Comparison of ENCODE assay signal across 11 cellular contexts in the genomic region with DNA sequence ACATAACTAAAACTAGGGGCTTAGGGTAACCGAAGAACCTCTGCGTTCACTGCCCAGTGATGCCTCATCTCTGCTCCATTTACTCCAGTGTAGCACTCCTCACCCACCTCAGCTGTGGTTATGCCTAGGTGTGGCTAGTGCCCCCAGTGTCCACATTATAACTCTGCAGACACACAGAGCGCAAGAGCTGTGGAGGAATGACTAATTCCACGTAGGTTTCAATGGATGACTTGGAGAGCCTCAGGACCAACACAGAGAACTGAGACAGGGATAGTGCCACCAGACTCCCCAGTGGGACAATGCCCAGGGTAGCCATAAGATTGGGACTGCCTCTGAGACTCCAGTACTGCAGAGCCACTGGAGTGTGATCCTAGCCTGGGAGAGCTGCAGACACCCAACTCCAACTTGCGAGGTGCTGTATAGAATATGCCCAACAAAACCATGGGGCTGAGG.
DNase-seq lines count a peak whose midpoint lies in the region; ATAC-seq, FAIRE-seq and TF ChIP-seq lines count a peak whose summit lies in the region.
"Had no signal": no experiment of that assay in that cellular context is flagged by ENCODE, and none has a peak within 500 bp of the region (broad histone marks: within the 10 kb centered on the region; RNA-seq: fewer than 3 reads in every experiment).

No MANE protein-coding gene starts in this region.

- H3K27ac Mint-ChIP-seq in activated CD4-positive, alpha-beta T cell treated with anti-CD3 and anti-CD28 coated beads for 36 hours, result no peak overlapping the region

- no peak for FAIRE-seq in GM12878 (lab: Jason Lieb, UNC)

- POLR2A ChIA-PET in activated CD4-positive, alpha-beta T cell treated with anti-CD3 and anti-CD28 coated beads for 36 hours (lab: Charles Lee), result no interaction called here
- POLR2A ChIA-PET in GM12878 (lab: Charles Lee), result no interaction called here

- in situ Hi-C loops in GM12878 (cut with MboI), result no loop called here

- ATAC-seq in activated CD4-positive, alpha-beta T cell treated with anti-CD3 and anti-CD28 coated beads for 36 hours, result peak; percentile 76
- peak; percentile 78 for ATAC-seq in GM12878
- ATAC-seq in HG02870 (IDR thresholded peaks at IDR 0.05; ENCODE audit: unreplicated experiment), result no peak

- peak; percentile 34 for DNase-seq in activated CD4-positive, alpha-beta T cell treated with anti-CD3 and anti-CD28 coated beads for 36 hours
- no peak for DNase-seq in activated CD4-positive, alpha-beta T cell treated with anti-CD3 and anti-CD28 coated beads, Interleukin-2, amount 50 U/mL, for 1 hour
- DNase-seq in LHCN-M2 (ENCODE audit: low read depth) (peak; percentile 78), GM12878 (ENCODE audit: low read depth, low spot score) (no peak), renal cortical epithelial cell (ENCODE audit: low read depth) (peak; percentile 57), NCI-H446 treated with DMSO at 0.1 percent for 48 hours (lab: John Stamatoyannopoulos, UW) (no peak), NCI-H2171 treated with DMSO at 0.1 percent for 48 hours (lab: John Stamatoyannopoulos, UW) (no peak)
- DNase-seq: H7, NCI-H345 had no signal

- no peak overlapping the region for H2AFZ ChIP-seq in GM12878 (ENCODE audit: control insufficient read depth, low read depth, low read length)

- 49% methylated on average over 5 of the region's 5 CpGs for WGBS in GM12878 (ENCODE audit: insufficient coverage, insufficient replicate concordance, low lambda C conversion rate, missing lambda C conversion rate)

- peaks cover 16% of the 10 kb centered on the region for H3K4me1 Mint-ChIP-seq in activated CD4-positive, alpha-beta T cell treated with anti-CD3 and anti-CD28 coated beads for 36 hours

- intact Hi-C loops in activated CD4-positive, alpha-beta T cell treated with anti-CD3 and anti-CD28 coated beads for 36 hours (cut with DNase I, micrococcal nuclease), result loop anchor here in 1 of 2 experiments (10.0 kb wide), 1 partner anchor 418 kb away; no protein-coding TSS in a partner anchor
- intact Hi-C loops in GM12878 (cut with micrococcal nuclease; ENCODE audit: unreplicated experiment), result no loop called here

- no peaks in the 10 kb centered on the region for H3K4me1 ChIP-seq in GM12878 (ENCODE audit: control insufficient read depth, insufficient read depth, low read length)

- no peak for TF ChIP-seq POLR2A in GM12878 (IDR thresholded peaks at IDR 0.05; ENCODE audit: low read depth, low read length)

- no peak overlapping the region for H3K4me3 Mint-ChIP-seq in activated CD4-positive, alpha-beta T cell treated with anti-CD3 and anti-CD28 coated beads for 36 hours

- H3K9me3 Mint-ChIP-seq in activated CD4-positive, alpha-beta T cell treated with anti-CD3 and anti-CD28 coated beads for 36 hours (ENCODE audit: low read depth), result no peaks in the 10 kb centered on the region

- no peaks in the 10 kb centered on the region for H3K27me3 Mint-ChIP-seq in activated CD4-positive, alpha-beta T cell treated with anti-CD3 and anti-CD28 coated beads for 36 hours

- no peaks in the 10 kb centered on the region for H3K27me3 ChIP-seq in GM12878 (replicated peaks in 1 of 2; ENCODE audit: control insufficient read depth in 2 of 2, insufficient read depth in 2 of 2, low read length in 1 of 2)

- no peak for TF ChIP-seq EP300 in GM12878 (IDR thresholded peaks at IDR 0.05; ENCODE audit: borderline replicate concordance in 1 of 2, control insufficient read depth in 1 of 2, low read depth in 2 of 2, low read length in 2 of 2)

- H3K36me3 Mint-ChIP-seq in activated CD4-positive, alpha-beta T cell treated with anti-CD3 and anti-CD28 coated beads for 36 hours (ENCODE audit: low read depth), result peaks cover 33% of the 10 kb centered on the region

- no peak overlapping the region for H3K4me2 ChIP-seq in GM12878 (ENCODE audit: control insufficient read depth, insufficient read depth)
- H3K4me2 ChIP-seq: BLaER1 treated with 17β-estradiol and CSF1 and Interleukin-3, amounts not matched to agents 10 nM and 100 nM had no signal

- no TSS peak for BruUV-seq in GM12878 (replicated peaks; lab: Mats Ljungman, UMichigan)

- no peaks in the 10 kb centered on the region for H3K79me2 ChIP-seq in GM12878 (ENCODE audit: control insufficient read depth, insufficient read depth, low read length)

- H4K20me1 ChIP-seq in GM12878 (ENCODE audit: control insufficient read depth, insufficient read depth), result no peaks in the 10 kb centered on the region

- 0 out of 6 replicates have a peak, but pooled peaks of 1 of the 3 experiments have one; percentile 3 for TF ChIP-seq CTCF in GM12878 (IDR thresholded peaks at IDR 0.05 in 2 of 3, conservative IDR thresholded peaks at IDR 0.05 in 1 of 3; ENCODE audit: control insufficient read depth in 2 of 3, extremely low read depth in 1 of 3, insufficient read depth in 1 of 3, low read depth in 3 of 3, low read length in 3 of 3)

- H3K36me3 ChIP-seq in GM12878 (ENCODE audit: control insufficient read depth in 2 of 2, insufficient read depth in 2 of 2, low read length in 1 of 2), result no peaks in the 10 kb centered on the region

- no peak overlapping the region for H3K9ac ChIP-seq in GM12878 (ENCODE audit: control insufficient read depth, insufficient read depth, low read length)
- H3K9ac ChIP-seq: BLaER1 treated with 17β-estradiol and CSF1 and Interleukin-3, amounts not matched to agents 10 nM and 100 nM had no signal

- H3K9me3 ChIP-seq in GM12878 (replicated peaks; ENCODE audit: control insufficient read depth, insufficient read depth, low read length), result no peaks in the 10 kb centered on the region

- H3K27ac ChIP-seq in GM12878 (ENCODE audit: control insufficient read depth, insufficient read depth), result no peak overlapping the region

- RAD21 ChIA-PET in GM12878 (lab: Charles Lee; ENCODE audit: unreplicated experiment), result no interaction called here

- no peak overlapping the region for H3K4me3 ChIP-seq in GM12878
- H3K4me3 ChIP-seq: BLaER1 treated with 17β-estradiol and CSF1 and Interleukin-3, amounts not matched to agents 10 nM and 100 nM had no signal

- TF ChIP-seq RAD21 in GM12878 (IDR thresholded peaks at IDR 0.05; ENCODE audit: insufficient read depth, low read depth, low read length), result no peak

- CTCF ChIA-PET in activated CD4-positive, alpha-beta T cell treated with anti-CD3 and anti-CD28 coated beads for 36 hours (lab: Charles Lee), result interaction anchor here (0.6 to 1.0 kb wide), 2 partner anchors 13 to 161 kb away, joined by 3 read pairs; no protein-coding TSS in a partner anchor
- CTCF ChIA-PET in GM12878 (lab: Yijun Ruan, JAX), result no interaction called here

- SMC1A ChIA-PET in GM12878 (lab: Charles Lee; ENCODE audit: uncharacterized antibody, unreplicated experiment), result interaction anchor here (1.4 kb wide), 1 partner anchor 33 kb away, joined by 3 read pairs; no protein-coding TSS in a partner anchor

TF ChIP-seq in GM12878, 131 proteins besides CTCF, POLR2A, EP300 and RAD21:
- TF ChIP-seq MYB (IDR thresholded peaks at IDR 0.05; ENCODE audit: borderline replicate concordance, low read depth, low read length) (no peak), YY1 (IDR thresholded peaks at IDR 0.05; ENCODE audit: low read depth, low read length) (no peak), YBX1 (IDR thresholded peaks at IDR 0.05) (no peak), RAD51 (IDR thresholded peaks at IDR 0.05) (no peak), SIN3A (IDR thresholded peaks at IDR 0.05; ENCODE audit: low read depth, low read length) (no peak), WRNIP1 (IDR thresholded peaks at IDR 0.05; ENCODE audit: borderline replicate concordance, low read depth, low read length) (no peak), ZNF384 (IDR thresholded peaks at IDR 0.05; ENCODE audit: borderline replicate concordance, low read depth, low read length) (no peak)

Comparison
In these comparisons a context has a peak if more than half of its experiments do, and no peak if none do; other contexts are left out.
1. DNase-seq: peak in activated CD4-positive, alpha-beta T cell treated with anti-CD3 and anti-CD28 coated beads for 36 hours (single experiment), LHCN-M2 (single experiment) and renal cortical epithelial cell (single experiment); none in activated CD4-positive, alpha-beta T cell treated with anti-CD3 and anti-CD28 coated beads, Interleukin-2, amount 50 U/mL, for 1 hour (single experiment), GM12878 (single experiment), NCI-H446 treated with DMSO at 0.1 percent for 48 hours (single experiment) and NCI-H2171 treated with DMSO at 0.1 percent for 48 hours (single experiment).